Comparison of ENCODE assay signal across 8 cellular contexts in genomic region chr5:151686673-151687378, GRCh38. TPM values are rescaled to one million over a fixed set of nuclear protein-coding genes. Genes with fewer than 3 reads are reported as not detected.
DNase-seq lines count a peak whose midpoint lies in the region; ATAC-seq lines count a peak whose summit lies in the region.

SPARC (minus strand) TSS chr5:151686915; CDS start chr5:151676188, 10,727 bp downstream.

- peaks cover 41% of the 10 kb centered on the region for H3K27me3 Mint-ChIP-seq in activated CD4-positive, alpha-beta T cell treated with anti-CD3 and anti-CD28 coated beads, Interleukin-2, amount 10 ng/mL, durations not matched to agents 24 days and 14 days
- H3K27me3 Mint-ChIP-seq in dendritic cell treated with granulocyte-macrophage colony-stimulating factor and Interleukin-4, amounts not matched to agents 40 ng/mL and 50 ng/mL, for 4 days: peaks cover 14% of the 10 kb centered on the region

- peak; percentile 91 for ATAC-seq in HG02870 (IDR thresholded peaks at IDR 0.05; ENCODE audit: unreplicated experiment)
- ATAC-seq in left colon: peak; percentile 50
- peak; percentile 49 for ATAC-seq in stimulated activated effector memory CD8-positive, alpha-beta T cell treated with anti-CD3 and anti-CD28 coated beads, Interleukin-12 subunit alpha, Interleukin-12 subunit beta, amount 100 ng/mL, for 72 hours

- peak; percentile 59 for DNase-seq in activated CD4-positive, alpha-beta T cell treated with anti-CD3 and anti-CD28 coated beads, Interleukin-2, amount 10 ng/mL, durations not matched to agents 24 days and 14 days
- DNase-seq in activated CD4-positive, alpha-beta T cell treated with anti-CD3 and anti-CD28 coated beads, Interleukin-2, amount 50 U/mL, for 4 hours: no peak
- DNase-seq in OCI-M1 (lab: John Stamatoyannopoulos, UW) (peak; percentile 20), left colon (peak; percentile 37 to 64), germinal center (ENCODE audit: low spot score) (no peak)
- DNase-seq in stimulated activated effector memory CD8-positive, alpha-beta T cell treated with anti-CD3 and anti-CD28 coated beads, Interleukin-12 subunit alpha, Interleukin-12 subunit beta, amount 100 ng/mL, for 72 hours (ENCODE audit: low spot score in 2 of 2): no peak

- no peaks in the 10 kb centered on the region for H3K9me3 Mint-ChIP-seq in activated CD4-positive, alpha-beta T cell treated with anti-CD3 and anti-CD28 coated beads, Interleukin-2, amount 10 ng/mL, durations not matched to agents 24 days and 14 days
- no peaks in the 10 kb centered on the region for H3K9me3 Mint-ChIP-seq in dendritic cell treated with granulocyte-macrophage colony-stimulating factor and Interleukin-4, amounts not matched to agents 40 ng/mL and 50 ng/mL, for 4 days
- no peaks in the 10 kb centered on the region for H3K9me3 Mint-ChIP-seq in stimulated activated effector memory CD8-positive, alpha-beta T cell treated with anti-CD3 and anti-CD28 coated beads, Interleukin-12 subunit alpha, Interleukin-12 subunit beta, amount 100 ng/mL, for 72 hours

- intact Hi-C loops in activated CD4-positive, alpha-beta T cell treated with anti-CD3 and anti-CD28 coated beads, Interleukin-2, amount 10 ng/mL, durations not matched to agents 24 days and 14 days (cut with micrococcal nuclease): no loop called here
- intact Hi-C loops in dendritic cell treated with granulocyte-macrophage colony-stimulating factor and Interleukin-4, amounts not matched to agents 40 ng/mL and 50 ng/mL, for 4 days (cut with micrococcal nuclease): no loop called here
- intact Hi-C loops in left colon (cut with DNase I, micrococcal nuclease): no loop called here

- H3K36me3 Mint-ChIP-seq in activated CD4-positive, alpha-beta T cell treated with anti-CD3 and anti-CD28 coated beads, Interleukin-2, amount 10 ng/mL, durations not matched to agents 24 days and 14 days (ENCODE audit: low read depth): no peaks in the 10 kb centered on the region
- no peaks in the 10 kb centered on the region for H3K36me3 Mint-ChIP-seq in dendritic cell treated with granulocyte-macrophage colony-stimulating factor and Interleukin-4, amounts not matched to agents 40 ng/mL and 50 ng/mL, for 4 days (ENCODE audit: low read depth)
- no peaks in the 10 kb centered on the region for H3K36me3 Mint-ChIP-seq in stimulated activated effector memory CD8-positive, alpha-beta T cell treated with anti-CD3 and anti-CD28 coated beads, Interleukin-12 subunit alpha, Interleukin-12 subunit beta, amount 100 ng/mL, for 72 hours

- H3K27ac Mint-ChIP-seq in activated CD4-positive, alpha-beta T cell treated with anti-CD3 and anti-CD28 coated beads, Interleukin-2, amount 10 ng/mL, durations not matched to agents 24 days and 14 days: no peak within 1 kb of the TSS
- no peak within 1 kb of the TSS for H3K27ac Mint-ChIP-seq in dendritic cell treated with granulocyte-macrophage colony-stimulating factor and Interleukin-4, amounts not matched to agents 40 ng/mL and 50 ng/mL, for 4 days
- H3K27ac Mint-ChIP-seq in stimulated activated effector memory CD8-positive, alpha-beta T cell treated with anti-CD3 and anti-CD28 coated beads, Interleukin-12 subunit alpha, Interleukin-12 subunit beta, amount 100 ng/mL, for 72 hours: no peak within 1 kb of the TSS

- peak within 1 kb of the TSS; percentile 62 for H3K4me3 Mint-ChIP-seq in activated CD4-positive, alpha-beta T cell treated with anti-CD3 and anti-CD28 coated beads, Interleukin-2, amount 10 ng/mL, durations not matched to agents 24 days and 14 days
- peak within 1 kb of the TSS; percentile 54 for H3K4me3 Mint-ChIP-seq in dendritic cell treated with granulocyte-macrophage colony-stimulating factor and Interleukin-4, amounts not matched to agents 40 ng/mL and 50 ng/mL, for 4 days
- peak within 1 kb of the TSS; percentile 37 for H3K4me3 Mint-ChIP-seq in stimulated activated effector memory CD8-positive, alpha-beta T cell treated with anti-CD3 and anti-CD28 coated beads, Interleukin-12 subunit alpha, Interleukin-12 subunit beta, amount 100 ng/mL, for 72 hours

- H3K4me1 Mint-ChIP-seq in activated CD4-positive, alpha-beta T cell treated with anti-CD3 and anti-CD28 coated beads, Interleukin-2, amount 10 ng/mL, durations not matched to agents 24 days and 14 days: peaks cover 10% of the 10 kb centered on the region
- peaks cover 54% of the 10 kb centered on the region for H3K4me1 Mint-ChIP-seq in dendritic cell treated with granulocyte-macrophage colony-stimulating factor and Interleukin-4, amounts not matched to agents 40 ng/mL and 50 ng/mL, for 4 days (ENCODE audit: low read depth)
- H3K4me1 Mint-ChIP-seq in stimulated activated effector memory CD8-positive, alpha-beta T cell treated with anti-CD3 and anti-CD28 coated beads, Interleukin-12 subunit alpha, Interleukin-12 subunit beta, amount 100 ng/mL, for 72 hours: peaks cover 12% of the 10 kb centered on the region

RNA-seq across cellular contexts. Expression of gene SPARC, which starts in this region (rescaled TPM):
- not detected in 2 replicates for total RNA-seq in activated CD4-positive, alpha-beta T cell treated with anti-CD3 and anti-CD28 coated beads, Interleukin-2, amount 10 ng/mL, durations not matched to agents 24 days and 14 days
- 100 to 1,000 TPM in 1 of 2 donors, 10 to 100 TPM in 1; 91.3 to 178 TPM for total RNA-seq in left colon

Comparison
In these comparisons a context has a peak if more than half of its experiments do, and no peak if none do; other contexts are left out.
1. RNA of gene SPARC (total RNA-seq): 91.3 to 178 TPM in left colon; not detected in activated CD4-positive, alpha-beta T cell treated with anti-CD3 and anti-CD28 coated beads, Interleukin-2, amount 10 ng/mL, durations not matched to agents 24 days and 14 days; every median in the first group is over 10 times any median in the second.
2. Peak in DNase-seq in activated CD4-positive, alpha-beta T cell treated with anti-CD3 and anti-CD28 coated beads, Interleukin-2, amount 10 ng/mL, durations not matched to agents 24 days and 14 days; RNA of the gene not detected or under 1 TPM.
3. DNase-seq: peak in OCI-M1 (single experiment) and left colon (2 of 2); none in activated CD4-positive, alpha-beta T cell treated with anti-CD3 and anti-CD28 coated beads, Interleukin-2, amount 50 U/mL, for 4 hours (0 of 2), stimulated activated effector memory CD8-positive, alpha-beta T cell treated with anti-CD3 and anti-CD28 coated beads, Interleukin-12 subunit alpha, Interleukin-12 subunit beta, amount 100 ng/mL, for 72 hours (0 of 2) and germinal center (single experiment).
4. Peak in every context shown above with its lines, with median percentiles within 50 percentile points of each other: H3K4me3 Mint-ChIP-seq and ATAC-seq.